Comparison of ENCODE assay signal across 12 cellular contexts in the genomic region with DNA sequence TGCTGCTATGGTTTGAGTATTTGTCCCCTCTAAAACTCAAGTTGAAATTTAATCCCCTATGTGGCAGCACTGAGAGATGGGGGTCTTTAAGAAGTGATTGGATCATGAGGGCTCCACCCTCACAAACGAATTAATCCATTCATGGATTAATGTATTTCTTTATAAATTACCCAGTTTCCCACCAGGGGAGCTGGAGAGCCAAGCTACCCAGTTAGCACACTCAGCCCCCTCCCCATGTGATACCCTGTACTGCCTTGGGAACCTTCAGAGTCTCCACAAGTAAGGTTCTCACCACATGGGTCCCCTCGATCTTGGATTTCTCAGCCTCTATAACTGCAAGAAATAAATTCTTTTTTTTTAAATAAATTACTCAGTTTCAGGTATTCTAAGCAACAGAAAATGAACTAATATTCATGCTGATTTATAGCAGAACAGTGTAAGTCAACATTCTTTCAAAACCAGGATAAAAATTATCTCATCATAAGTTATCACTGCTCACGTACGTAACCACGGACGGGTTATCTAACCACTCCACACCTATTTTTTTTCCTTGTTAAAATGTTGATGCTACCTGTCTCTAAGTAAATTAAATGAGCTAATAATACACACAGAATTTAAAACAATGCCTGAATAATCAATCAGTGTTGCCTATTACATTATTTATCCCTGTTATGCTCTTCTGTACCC. TPM values are rescaled to one million over a fixed set of nuclear protein-coding genes. Genes with fewer than 3 reads are reported as not detected.
DNase-seq lines count a peak whose midpoint lies in the region; ATAC-seq and TF ChIP-seq lines count a peak whose summit lies in the region.
"Had no signal": no experiment of that assay in that cellular context is flagged by ENCODE, and none has a peak within 500 bp of the region (broad histone marks: within the 10 kb centered on the region; RNA-seq: fewer than 3 reads in every experiment).

No MANE protein-coding gene starts in this region.

- 74 to 75% methylated on average over 6 of the region's 6 CpGs for WGBS in upper lobe of left lung, 2 donors
- 72% methylated on average over 6 of the region's 6 CpGs for WGBS in esophagus muscularis mucosa

- no peaks in the 10 kb centered on the region for H3K27me3 Mint-ChIP-seq in effector memory CD8-positive, alpha-beta T cell
- H3K27me3 Mint-ChIP-seq: naive thymus-derived CD4-positive, alpha-beta T cell had no signal

- H3K27me3 ChIP-seq in DND-41 (ENCODE audit: insufficient read depth, low read length, poor library complexity) (no peaks in the 10 kb centered on the region), NT2/D1 (ENCODE audit: insufficient read depth, insufficient read length) (no peaks in the 10 kb centered on the region), upper lobe of left lung (no peaks in the 10 kb centered on the region), esophagus muscularis mucosa (no peaks in the 10 kb centered on the region)
- H3K27me3 ChIP-seq: SJSA1 had no signal

- H3K9me3 ChIP-seq in DND-41 (ENCODE audit: insufficient read depth, low read length, severe bottlenecking) (no peaks in the 10 kb centered on the region), NT2/D1 (ENCODE audit: insufficient read depth, low read length) (no peaks in the 10 kb centered on the region), upper lobe of left lung (peaks cover 0 to 7% (median 2%) of the 10 kb centered on the region in 4 donors), esophagus muscularis mucosa (peaks cover 0 to 15% (median 12%) of the 10 kb centered on the region in 4 donors)
- H3K9me3 ChIP-seq: SJSA1 had no signal

- no peak overlapping the region for H3K9ac ChIP-seq in DND-41 (ENCODE audit: low read depth, low read length)
- H3K9ac ChIP-seq in NT2/D1 (ENCODE audit: insufficient read length, low read depth), result peak overlapping the region; percentile 24

- ATAC-seq in DND-41 (ENCODE audit: insufficient read depth, low read depth), result no peak
- ATAC-seq in upper lobe of left lung (ENCODE audit: low FRiP score in 2 of 2), result no peak
- ATAC-seq in effector memory CD8-positive, alpha-beta T cell (replicated peaks), result no peak
- ATAC-seq: naive thymus-derived CD4-positive, alpha-beta T cell had no signal

- DNase-seq in AG04449 (ENCODE audit: low read depth, low spot score) (no peak), DND-41 (no peak), NT2/D1 (ENCODE audit: low read depth, low spot score) (no peak), epithelial cell of proximal tubule (ENCODE audit: low read depth) (no peak), upper lobe of left lung (no peak), esophagus muscularis mucosa (ENCODE audit: extremely low spot score) (no peak), medulla oblongata (ENCODE audit: extremely low spot score) (no peak)
- no peak for DNase-seq in effector memory CD8-positive, alpha-beta T cell
- DNase-seq: activated effector memory CD4-positive, alpha-beta T cell treated with Interleukin-2 at 50 U/mL for 16 hours; foreskin melanocyte had no signal

- TF ChIP-seq POLR2A in upper lobe of left lung (IDR thresholded peaks at IDR 0.05), result no peak
- TF ChIP-seq POLR2A in esophagus muscularis mucosa (IDR thresholded peaks at IDR 0.05; ENCODE audit: low read depth), result no peak

- H3K36me3 ChIP-seq in DND-41 (ENCODE audit: insufficient read depth, low read length) (peaks cover 26% of the 10 kb centered on the region), NT2/D1 (ENCODE audit: insufficient read depth, insufficient read length, low read length) (peaks cover 74% of the 10 kb centered on the region), upper lobe of left lung (peaks cover 0 to 4% (median 0%) of the 10 kb centered on the region in 4 donors), esophagus muscularis mucosa (no peaks in the 10 kb centered on the region)

- peak overlapping the region; percentile 87; the same call in 1 of the 2 replicates for H3K4me2 ChIP-seq in DND-41 (ENCODE audit: insufficient read depth, low read length)

- H4K20me1 ChIP-seq in DND-41 (ENCODE audit: insufficient read depth, low read length), result peaks cover 77% of the 10 kb centered on the region

- TF ChIP-seq CTCF in AG04449 (IDR thresholded peaks at IDR 0.05; ENCODE audit: insufficient read depth, low read length, missing control alignments) (peak; percentile 0), DND-41 (IDR thresholded peaks at IDR 0.05; ENCODE audit: borderline replicate concordance, extremely low read depth, low read length, poor library complexity, severe bottlenecking) (peak; percentile 16), epithelial cell of proximal tubule (conservative IDR thresholded peaks at IDR 0.05; ENCODE audit: low read depth, low read length) (peak; percentile 41), upper lobe of left lung (IDR thresholded peaks at IDR 0.05) (no peak), esophagus muscularis mucosa (IDR thresholded peaks at IDR 0.05) (no peak)

- POLR2A ChIA-PET in AG04449 (lab: Yijun Ruan, JAX), result no interaction called here

- H3K36me3 Mint-ChIP-seq in effector memory CD8-positive, alpha-beta T cell (ENCODE audit: insufficient read depth), result peaks cover 45% of the 10 kb centered on the region

- intact Hi-C loops in esophagus muscularis mucosa (cut with DNase I), result loop anchor here (10.0 kb wide), 1 partner anchor 174 kb away; no protein-coding TSS in a partner anchor

- H3K27ac Mint-ChIP-seq in effector memory CD8-positive, alpha-beta T cell, result no peak overlapping the region

- peaks cover 86% of the 10 kb centered on the region for H3K79me2 ChIP-seq in DND-41 (ENCODE audit: insufficient read depth, low read length)

- H3K4me1 ChIP-seq in DND-41 (ENCODE audit: insufficient read depth, low read length) (peaks cover 60% of the 10 kb centered on the region), NT2/D1 (ENCODE audit: insufficient read depth, insufficient read length) (peaks cover 3% of the 10 kb centered on the region), upper lobe of left lung (peaks cover 12 to 45% (median 14%) of the 10 kb centered on the region in 4 donors), esophagus muscularis mucosa (peaks cover 18 to 47% (median 42%) of the 10 kb centered on the region in 4 donors)

- H2AFZ ChIP-seq in DND-41 (ENCODE audit: low read depth, low read length), result no peak overlapping the region

- H3K4me3 ChIP-seq in AG04449 (ENCODE audit: low read depth, low read length) (no peak overlapping the region), DND-41 (ENCODE audit: low read depth in 1 of 2, low read length in 2 of 2) (no peak overlapping the region), NT2/D1 (ENCODE audit: insufficient read length, low read depth) (peak overlapping the region; percentile 16), epithelial cell of proximal tubule (ENCODE audit: low read depth, low read length) (no peak overlapping the region), upper lobe of left lung (no peak overlapping the region), esophagus muscularis mucosa (no peak overlapping the region)
- H3K4me3 ChIP-seq: SJSA1 had no signal

- no peaks in the 10 kb centered on the region for H3K9me3 Mint-ChIP-seq in effector memory CD8-positive, alpha-beta T cell

- H3K27ac ChIP-seq in DND-41 (ENCODE audit: low read length), result no peak overlapping the region
- no peak overlapping the region for H3K27ac ChIP-seq in upper lobe of left lung
- no peak overlapping the region for H3K27ac ChIP-seq in esophagus muscularis mucosa (replicated peaks in 1 of 4)

- CTCF ChIA-PET in AG04449 (lab: Yijun Ruan, JAX), result interaction anchor here (0.6 to 2.1 kb wide), 4 partner anchors 13 to 267 kb away, joined by 3 to 5 read pairs (median 4); no protein-coding TSS in a partner anchor

- peaks cover 48 to 71% of the 10 kb centered on the region in 2 donors for H3K4me1 Mint-ChIP-seq in effector memory CD8-positive, alpha-beta T cell (ENCODE audit: low read depth in 2 of 2)

- no peak overlapping the region for H3K4me3 Mint-ChIP-seq in effector memory CD8-positive, alpha-beta T cell

- no peak for TF ChIP-seq EP300 in upper lobe of left lung (IDR thresholded peaks at IDR 0.05)
- no peak for TF ChIP-seq EP300 in esophagus muscularis mucosa (IDR thresholded peaks at IDR 0.05)

RNA-seq across cellular contexts. Expression of gene NAP1L1, which starts 3.6 kb away (rescaled TPM):
- total RNA-seq in epithelial cell of proximal tubule, result 393 and 473 TPM in 2 replicates
- 100 to 1,000 TPM; 245 to 595 (median 329) TPM for total RNA-seq in upper lobe of left lung
- 100 to 1,000 TPM; 389 to 540 (median 445) TPM for total RNA-seq in esophagus muscularis mucosa

RNA-seq across cellular contexts. Expression of gene PHLDA1, which starts 49.3 kb away (rescaled TPM):
- 74.3 and 89.0 TPM in 2 replicates for total RNA-seq in epithelial cell of proximal tubule
- total RNA-seq in upper lobe of left lung, result 10 to 100 TPM in 5 of 6 donors, 1 to 10 TPM in 1; 5.2 to 31.2 (median 14.0) TPM
- 10 to 100 TPM in 1 of 4 donors, 1 to 10 TPM in 3; 5.0 to 25.3 (median 6.1) TPM for total RNA-seq in esophagus muscularis mucosa

Comparison
In these comparisons a context has a peak if more than half of its experiments do, and no peak if none do; other contexts are left out.
1. CTCF ChIP-seq: peak in AG04449 (single experiment), DND-41 (single experiment) and epithelial cell of proximal tubule (single experiment); none in upper lobe of left lung (0 of 6) and esophagus muscularis mucosa (0 of 3).